Comparison of ENCODE assay signal across 9 cellular contexts in genomic region chr14:20988717-20989116, GRCh38. TPM values are rescaled to one million over a fixed set of nuclear protein-coding genes. Genes with fewer than 3 reads are reported as not detected.
A peak's percentile ranks its signal among the peaks of the same experiment; 100 is the strongest.
DNase-seq lines count a peak whose midpoint lies in the region; ATAC-seq and TF ChIP-seq lines count a peak whose summit lies in the region.
"Had no signal": no experiment of that assay in that cellular context is flagged by ENCODE, and none has a peak within 500 bp of the region (broad histone marks: within the 10 kb centered on the region; RNA-seq: fewer than 3 reads in every experiment).

No MANE protein-coding gene starts in this region.

- H3K27me3 ChIP-seq in cardiac muscle cell (peaks cover 3% of the 10 kb centered on the region), upper lobe of right lung (no peaks in the 10 kb centered on the region)

- intact Hi-C loops in cardiac septum (cut with DNase I) (loop anchor here (2.0 kb wide), 1 partner anchor 18 kb away; no protein-coding TSS in a partner anchor), upper lobe of right lung (cut with DNase I) (no loop called here)
- intact Hi-C loops in activated T-helper 2 cell treated with anti-CD3 and anti-CD28 coated beads, Interferon-gamma antibody, Interleukin-2, Interleukin-4, amounts not matched to agents 10 μg/mL and 5 μg/mL and 100 μg/mL, durations not matched to agents 14 hours and 24 hours and 36 hours (cut with micrococcal nuclease) = loop anchor here (1.0 kb wide), 1 partner anchor 17 kb away; no protein-coding TSS in a partner anchor

- no peaks in the 10 kb centered on the region for H3K9me3 Mint-ChIP-seq in activated T-helper 2 cell treated with anti-CD3 and anti-CD28 coated beads, Interferon-gamma antibody, Interleukin-2, Interleukin-4, amounts not matched to agents 10 μg/mL and 5 μg/mL and 100 μg/mL, durations not matched to agents 14 hours and 24 hours and 36 hours

- peaks cover 7% of the 10 kb centered on the region for H3K4me1 ChIP-seq in cardiac muscle cell (ENCODE audit: low read depth)
- H3K4me1 ChIP-seq in upper lobe of right lung = peaks cover 22% of the 10 kb centered on the region

- peak overlapping the region; percentile 60 for H3K4me3 Mint-ChIP-seq in activated T-helper 2 cell treated with anti-CD3 and anti-CD28 coated beads, Interferon-gamma antibody, Interleukin-2, Interleukin-4, amounts not matched to agents 10 μg/mL and 5 μg/mL and 100 μg/mL, durations not matched to agents 14 hours and 24 hours and 36 hours (ENCODE audit: low read depth)

- H3K9me3 ChIP-seq in cardiac muscle cell (ENCODE audit: low read depth) = no peaks in the 10 kb centered on the region
- H3K9me3 ChIP-seq in upper lobe of right lung = no peaks in the 10 kb centered on the region

- POLR2A ChIA-PET in GM10248 (lab: Yijun Ruan, JAX) = no interaction called here

- H3K27me3 Mint-ChIP-seq in activated T-helper 2 cell treated with anti-CD3 and anti-CD28 coated beads, Interferon-gamma antibody, Interleukin-2, Interleukin-4, amounts not matched to agents 10 μg/mL and 5 μg/mL and 100 μg/mL, durations not matched to agents 14 hours and 24 hours and 36 hours (ENCODE audit: low read depth) = peaks cover 2% of the 10 kb centered on the region

- H3K27ac ChIP-seq in cardiac muscle cell (peak overlapping the region; percentile 87), upper lobe of right lung (peak overlapping the region; percentile 84)

- DNase-seq in cardiac muscle cell (ENCODE audit: low read depth in 1 of 2, low spot score in 1 of 2) = no peak
- DNase-seq in cardiac septum (ENCODE audit: low spot score) = no peak
- DNase-seq in activated T-helper 2 cell treated with anti-CD3 and anti-CD28 coated beads, Interferon-gamma antibody, Interleukin-2, Interleukin-4, amounts not matched to agents 10 μg/mL and 5 μg/mL and 100 μg/mL, durations not matched to agents 14 hours and 24 hours and 36 hours (ENCODE audit: low spot score) = no peak
- peak; percentile 43 for DNase-seq in kidney tubule cell (ENCODE audit: low spot score)
- DNase-seq in upper lobe of right lung = no peak
- DNase-seq in GM10248 (ENCODE audit: extremely low spot score) = no peak
- DNase-seq: NCI-H524 had no signal

- H3K27ac Mint-ChIP-seq in activated T-helper 2 cell treated with anti-CD3 and anti-CD28 coated beads, Interferon-gamma antibody, Interleukin-2, Interleukin-4, amounts not matched to agents 10 μg/mL and 5 μg/mL and 100 μg/mL, durations not matched to agents 14 hours and 24 hours and 36 hours = no peak overlapping the region

- CTCF ChIA-PET in GM10248 (lab: Yijun Ruan, JAX) = interaction anchor here (0.8 to 9.6 kb wide), 4 partner anchors 17 to 296 kb away, joined by 3 to 102 read pairs (median 4); no protein-coding TSS in a partner anchor

- TF ChIP-seq CTCF in cardiac muscle cell (IDR thresholded peaks at IDR 0.05; ENCODE audit: low read depth, low read length) (no peak), upper lobe of right lung (IDR thresholded peaks at IDR 0.05) (no peak), GM10248 (IDR thresholded peaks at IDR 0.05; ENCODE audit: control extremely low read depth, extremely low read depth, low read depth, missing control alignments) (no peak)

- H3K36me3 ChIP-seq in cardiac muscle cell = peaks cover 13% of the 10 kb centered on the region
- peaks cover 24% of the 10 kb centered on the region for H3K36me3 ChIP-seq in upper lobe of right lung

- ATAC-seq in upper lobe of right lung (no peak), HG03571 (IDR thresholded peaks at IDR 0.05; ENCODE audit: unreplicated experiment) (no peak), GM21723 (IDR thresholded peaks at IDR 0.05; ENCODE audit: unreplicated experiment) (no peak)

- H3K36me3 Mint-ChIP-seq in activated T-helper 2 cell treated with anti-CD3 and anti-CD28 coated beads, Interferon-gamma antibody, Interleukin-2, Interleukin-4, amounts not matched to agents 10 μg/mL and 5 μg/mL and 100 μg/mL, durations not matched to agents 14 hours and 24 hours and 36 hours (ENCODE audit: low read depth) = peaks cover 29% of the 10 kb centered on the region

- H3K4me1 Mint-ChIP-seq in activated T-helper 2 cell treated with anti-CD3 and anti-CD28 coated beads, Interferon-gamma antibody, Interleukin-2, Interleukin-4, amounts not matched to agents 10 μg/mL and 5 μg/mL and 100 μg/mL, durations not matched to agents 14 hours and 24 hours and 36 hours (ENCODE audit: low read depth) = peaks cover 16% of the 10 kb centered on the region

- H3K4me3 ChIP-seq in cardiac muscle cell (no peak overlapping the region), upper lobe of right lung (no peak overlapping the region)

RNA-seq across cellular contexts. Expression of gene METTL17, which starts 1.1 kb away (rescaled TPM):
- total RNA-seq in cardiac muscle cell = 152 and 172 TPM in 2 replicates
- 122 and 127 TPM in 2 replicates for polyA plus RNA-seq in cardiac muscle cell
- 34.6 TPM for total RNA-seq in cardiac septum
- 93.7 and 102 TPM in 2 replicates for total RNA-seq in activated T-helper 2 cell treated with anti-CD3 and anti-CD28 coated beads, Interferon-gamma antibody, Interleukin-2, Interleukin-4, amounts not matched to agents 10 μg/mL and 5 μg/mL and 100 μg/mL, durations not matched to agents 14 hours and 24 hours and 36 hours
- total RNA-seq in upper lobe of right lung = 51.0 TPM

RNA-seq across cellular contexts. Expression of gene SLC39A2, which starts 10.4 kb away (rescaled TPM):
- total RNA-seq in cardiac muscle cell (0.14 TPM in 1 of 2 replicates, not detected in the other), cardiac septum (not detected), upper lobe of right lung (not detected)
- polyA plus RNA-seq in cardiac muscle cell = not detected in 2 replicates
- total RNA-seq in activated T-helper 2 cell treated with anti-CD3 and anti-CD28 coated beads, Interferon-gamma antibody, Interleukin-2, Interleukin-4, amounts not matched to agents 10 μg/mL and 5 μg/mL and 100 μg/mL, durations not matched to agents 14 hours and 24 hours and 36 hours = 0.18 and 0.30 TPM in 2 replicates

RNA-seq across cellular contexts. Expression of gene RNASE2, which starts 33.4 kb away (rescaled TPM):
- total RNA-seq in cardiac muscle cell (not detected in 2 replicates), cardiac septum (0.89 TPM), upper lobe of right lung (4.1 TPM)
- polyA plus RNA-seq in cardiac muscle cell = not detected in 2 replicates
- not detected in 2 replicates for total RNA-seq in activated T-helper 2 cell treated with anti-CD3 and anti-CD28 coated beads, Interferon-gamma antibody, Interleukin-2, Interleukin-4, amounts not matched to agents 10 μg/mL and 5 μg/mL and 100 μg/mL, durations not matched to agents 14 hours and 24 hours and 36 hours

RNA-seq across cellular contexts. Expression of gene NDRG2, which starts 36.1 kb away (rescaled TPM):
- total RNA-seq in cardiac muscle cell (218 and 234 TPM in 2 replicates), cardiac septum (304 TPM), upper lobe of right lung (127 TPM)
- polyA plus RNA-seq in cardiac muscle cell = 386 and 423 TPM in 2 replicates
- 1.1 and 1.8 TPM in 2 replicates for total RNA-seq in activated T-helper 2 cell treated with anti-CD3 and anti-CD28 coated beads, Interferon-gamma antibody, Interleukin-2, Interleukin-4, amounts not matched to agents 10 μg/mL and 5 μg/mL and 100 μg/mL, durations not matched to agents 14 hours and 24 hours and 36 hours

RNA-seq across cellular contexts. Expression of gene TPPP2, which starts 41.3 kb away (rescaled TPM):
- 0.92 TPM in 1 of 2 replicates, not detected in the other for total RNA-seq in cardiac muscle cell
- polyA plus RNA-seq in cardiac muscle cell = 0.39 and 1.9 TPM in 2 replicates
- total RNA-seq in cardiac septum = 0.73 TPM
- total RNA-seq in activated T-helper 2 cell treated with anti-CD3 and anti-CD28 coated beads, Interferon-gamma antibody, Interleukin-2, Interleukin-4, amounts not matched to agents 10 μg/mL and 5 μg/mL and 100 μg/mL, durations not matched to agents 14 hours and 24 hours and 36 hours = not detected in 2 replicates
- total RNA-seq in upper lobe of right lung = not detected
